In the genomic region with DNA sequence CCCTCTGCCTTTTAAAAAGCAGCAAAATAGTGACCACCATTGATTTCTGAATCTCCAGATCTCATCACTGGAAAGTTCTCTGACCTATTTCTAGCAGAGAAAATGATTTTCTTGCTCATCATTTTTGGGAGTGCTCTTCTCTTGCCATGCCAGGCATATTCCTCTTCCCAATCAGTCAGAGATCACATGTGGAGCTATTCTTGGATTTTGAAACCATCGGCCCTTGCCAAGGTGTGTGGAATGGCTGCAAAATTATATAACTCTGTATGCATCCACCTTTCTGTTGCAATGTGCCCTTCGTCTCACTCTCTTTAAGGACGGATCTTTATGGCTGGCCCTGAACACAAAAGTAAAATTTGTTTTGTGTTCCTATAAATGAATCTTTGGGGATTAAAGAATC, we compare ENCODE assay signal across 1 cellular context.
TF ChIP-seq lines count a peak whose summit lies in the region.

No MANE protein-coding gene starts in this region.

TF ChIP-seq in HepG2, 621 proteins besides CTCF, POLR2A, EP300 and RAD21 (continued from another document):
- TF ChIP-seq, protein P1, sequence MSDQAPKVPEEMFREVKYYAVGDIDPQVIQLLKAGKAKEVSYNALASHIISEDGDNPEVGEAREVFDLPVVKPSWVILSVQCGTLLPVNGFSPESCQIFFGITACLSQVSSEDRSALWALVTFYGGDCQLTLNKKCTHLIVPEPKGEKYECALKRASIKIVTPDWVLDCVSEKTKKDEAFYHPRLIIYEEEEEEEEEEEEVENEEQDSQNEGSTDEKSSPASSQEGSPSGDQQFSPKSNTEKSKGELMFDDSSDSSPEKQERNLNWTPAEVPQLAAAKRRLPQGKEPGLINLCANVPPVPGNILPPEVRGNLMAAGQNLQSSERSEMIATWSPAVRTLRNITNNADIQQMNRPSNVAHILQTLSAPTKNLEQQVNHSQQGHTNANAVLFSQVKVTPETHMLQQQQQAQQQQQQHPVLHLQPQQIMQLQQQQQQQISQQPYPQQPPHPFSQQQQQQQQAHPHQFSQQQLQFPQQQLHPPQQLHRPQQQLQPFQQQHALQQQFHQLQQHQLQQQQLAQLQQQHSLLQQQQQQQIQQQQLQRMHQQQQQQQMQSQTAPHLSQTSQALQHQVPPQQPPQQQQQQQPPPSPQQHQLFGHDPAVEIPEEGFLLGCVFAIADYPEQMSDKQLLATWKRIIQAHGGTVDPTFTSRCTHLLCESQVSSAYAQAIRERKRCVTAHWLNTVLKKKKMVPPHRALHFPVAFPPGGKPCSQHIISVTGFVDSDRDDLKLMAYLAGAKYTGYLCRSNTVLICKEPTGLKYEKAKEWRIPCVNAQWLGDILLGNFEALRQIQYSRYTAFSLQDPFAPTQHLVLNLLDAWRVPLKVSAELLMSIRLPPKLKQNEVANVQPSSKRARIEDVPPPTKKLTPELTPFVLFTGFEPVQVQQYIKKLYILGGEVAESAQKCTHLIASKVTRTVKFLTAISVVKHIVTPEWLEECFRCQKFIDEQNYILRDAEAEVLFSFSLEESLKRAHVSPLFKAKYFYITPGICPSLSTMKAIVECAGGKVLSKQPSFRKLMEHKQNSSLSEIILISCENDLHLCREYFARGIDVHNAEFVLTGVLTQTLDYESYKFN (CRISPR knock-in tag; conservative IDR thresholded peaks at IDR 0.05), result no peak
- TF ChIP-seq HIVEP1 (CRISPR knock-in tag; IDR thresholded peaks at IDR 0.05), result no peak
- no peak for TF ChIP-seq HOXA5 (CRISPR knock-in tag; IDR thresholded peaks at IDR 0.05)
- no peak for TF ChIP-seq ZNF556 (CRISPR knock-in tag; IDR thresholded peaks at IDR 0.05; ENCODE audit: borderline replicate concordance)
- TF ChIP-seq GABPB1 (CRISPR knock-in tag; IDR thresholded peaks at IDR 0.05), result no peak
- TF ChIP-seq, protein P2, sequence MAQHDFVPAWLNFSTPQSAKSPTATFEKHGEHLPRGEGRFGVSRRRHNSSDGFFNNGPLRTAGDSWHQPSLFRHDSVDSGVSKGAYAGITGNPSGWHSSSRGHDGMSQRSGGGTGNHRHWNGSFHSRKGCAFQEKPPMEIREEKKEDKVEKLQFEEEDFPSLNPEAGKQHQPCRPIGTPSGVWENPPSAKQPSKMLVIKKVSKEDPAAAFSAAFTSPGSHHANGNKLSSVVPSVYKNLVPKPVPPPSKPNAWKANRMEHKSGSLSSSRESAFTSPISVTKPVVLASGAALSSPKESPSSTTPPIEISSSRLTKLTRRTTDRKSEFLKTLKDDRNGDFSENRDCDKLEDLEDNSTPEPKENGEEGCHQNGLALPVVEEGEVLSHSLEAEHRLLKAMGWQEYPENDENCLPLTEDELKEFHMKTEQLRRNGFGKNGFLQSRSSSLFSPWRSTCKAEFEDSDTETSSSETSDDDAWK (CRISPR knock-in tag; IDR thresholded peaks at IDR 0.05), result no peak
- no peak for TF ChIP-seq ZNF484 (CRISPR knock-in tag; IDR thresholded peaks at IDR 0.05; ENCODE audit: borderline replicate concordance, low read depth)
- TF ChIP-seq, protein P3, sequence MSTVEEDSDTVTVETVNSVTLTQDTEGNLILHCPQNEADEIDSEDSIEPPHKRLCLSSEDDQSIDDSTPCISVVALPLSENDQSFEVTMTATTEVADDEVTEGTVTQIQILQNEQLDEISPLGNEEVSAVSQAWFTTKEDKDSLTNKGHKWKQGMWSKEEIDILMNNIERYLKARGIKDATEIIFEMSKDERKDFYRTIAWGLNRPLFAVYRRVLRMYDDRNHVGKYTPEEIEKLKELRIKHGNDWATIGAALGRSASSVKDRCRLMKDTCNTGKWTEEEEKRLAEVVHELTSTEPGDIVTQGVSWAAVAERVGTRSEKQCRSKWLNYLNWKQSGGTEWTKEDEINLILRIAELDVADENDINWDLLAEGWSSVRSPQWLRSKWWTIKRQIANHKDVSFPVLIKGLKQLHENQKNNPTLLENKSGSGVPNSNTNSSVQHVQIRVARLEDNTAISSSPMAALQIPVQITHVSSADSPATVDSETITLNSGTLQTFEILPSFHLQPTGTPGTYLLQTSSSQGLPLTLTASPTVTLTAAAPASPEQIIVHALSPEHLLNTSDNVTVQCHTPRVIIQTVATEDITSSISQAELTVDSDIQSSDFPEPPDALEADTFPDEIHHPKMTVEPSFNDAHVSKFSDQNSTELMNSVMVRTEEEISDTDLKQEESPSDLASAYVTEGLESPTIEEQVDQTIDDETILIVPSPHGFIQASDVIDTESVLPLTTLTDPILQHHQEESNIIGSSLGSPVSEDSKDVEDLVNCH (CRISPR knock-in tag; IDR thresholded peaks at IDR 0.05), result no peak
- TF ChIP-seq ZNF562 (CRISPR knock-in tag; IDR thresholded peaks at IDR 0.05; ENCODE audit: borderline replicate concordance), result no peak
